ENCODE assay signal across 6 cellular contexts in the genomic region with DNA sequence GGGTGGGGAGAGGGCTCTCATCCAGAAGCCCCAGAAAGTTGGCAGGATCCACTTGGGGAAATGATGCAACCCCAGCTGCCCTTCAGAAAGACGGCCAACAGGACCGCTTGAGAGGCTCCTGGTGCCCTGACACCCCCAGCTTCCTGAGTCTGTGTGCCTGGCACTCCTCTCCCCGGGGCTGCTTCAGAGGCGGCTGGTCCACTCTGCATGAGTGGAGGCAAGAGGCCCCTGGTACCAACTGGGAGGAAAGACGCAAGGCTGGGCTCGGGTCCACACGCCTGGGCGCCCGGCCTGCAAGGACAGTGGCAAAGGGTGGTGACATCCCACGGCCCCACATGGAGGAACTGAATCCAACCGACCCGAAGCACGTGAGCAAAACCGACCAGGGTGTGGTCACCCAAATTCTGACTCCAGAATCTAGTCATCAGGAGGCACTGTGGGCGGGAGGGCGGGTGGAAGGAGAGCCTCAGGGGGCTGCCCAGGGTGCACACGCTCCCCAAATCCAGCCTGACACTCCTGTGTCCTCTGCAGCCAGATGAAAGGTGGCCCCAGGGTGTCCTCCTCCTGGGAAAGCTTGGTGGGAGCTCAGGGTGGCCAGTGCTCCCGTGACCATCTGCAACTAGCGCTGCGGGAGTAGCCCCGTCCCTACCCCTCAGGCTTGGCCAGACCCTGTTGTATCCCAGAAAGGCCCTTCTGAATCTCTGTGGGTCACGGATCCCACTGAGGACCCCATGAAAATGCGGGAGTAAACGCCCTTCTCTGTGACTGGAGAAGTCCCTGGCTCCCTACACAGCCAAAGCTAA. TPM values are rescaled to one million over a fixed set of nuclear protein-coding genes. Genes with fewer than 3 reads are reported as not detected.
DNase-seq lines count a peak whose midpoint lies in the region; ATAC-seq and TF ChIP-seq lines count a peak whose summit lies in the region.

No MANE protein-coding gene starts in this region.

- intact Hi-C loops in ascending aorta (cut with DNase I), result no loop called here

- peak; percentile 55 for DNase-seq in GM19240 (ENCODE audit: insufficient read length, low spot score)
- DNase-seq in ascending aorta (ENCODE audit: low spot score in 2 of 2), result peak; percentile 41 to 82
- no peak for DNase-seq in glomerular visceral epithelial cell (ENCODE audit: extremely low spot score)
- no peak for DNase-seq in natural killer cell treated with Interleukin-12 subunit alpha and Interleukin-12 subunit beta and Interleukin-15 and Interleukin-18, amount 100 ng/mL, for 72 hours (ENCODE audit: low spot score)
- DNase-seq in NCI-H510A treated with DMSO at 0.1 percent for 48 hours (lab: John Stamatoyannopoulos, UW), result no peak

- no peak for ATAC-seq in natural killer cell treated with Interleukin-12 subunit alpha and Interleukin-12 subunit beta and Interleukin-15 and Interleukin-18, amount 100 ng/mL, for 72 hours

- H3K4me1 ChIP-seq in ascending aorta (peaks cover 15 to 37% of the 10 kb centered on the region in 2 donors), muscle layer of duodenum (ENCODE audit: control insufficient read depth in 1 of 2, insufficient read depth in 2 of 2, low read length in 2 of 2) (peaks cover 6 to 36% of the 10 kb centered on the region in 2 donors)

- no peaks in the 10 kb centered on the region for H3K9me3 ChIP-seq in ascending aorta
- H3K9me3 ChIP-seq in muscle layer of duodenum (ENCODE audit: control insufficient read depth in 1 of 2, low read length in 2 of 2), result no peaks in the 10 kb centered on the region

- H3K27ac ChIP-seq in ascending aorta, result peak overlapping the region; percentile 99 to 100
- H3K27ac ChIP-seq in muscle layer of duodenum (ENCODE audit: low read length), result peak overlapping the region; percentile 56

- H3K27me3 Mint-ChIP-seq in natural killer cell treated with Interleukin-12 subunit alpha and Interleukin-12 subunit beta and Interleukin-15 and Interleukin-18, amount 100 ng/mL, for 72 hours, result no peaks in the 10 kb centered on the region

- H3K4me3 ChIP-seq in ascending aorta (peak overlapping the region; percentile 66 to 83), muscle layer of duodenum (ENCODE audit: low read depth in 1 of 2, low read length in 2 of 2) (peak overlapping the region; percentile 56 to 83)

- H3K36me3 ChIP-seq in ascending aorta (peaks cover 35 to 36% of the 10 kb centered on the region in 2 donors), muscle layer of duodenum (ENCODE audit: control insufficient read depth in 1 of 2, insufficient read depth in 2 of 2, low read length in 2 of 2) (peaks cover 11 to 37% of the 10 kb centered on the region in 2 donors)

- peaks cover 10 to 12% of the 10 kb centered on the region in 2 donors for H3K4me1 Mint-ChIP-seq in natural killer cell treated with Interleukin-12 subunit alpha and Interleukin-12 subunit beta and Interleukin-15 and Interleukin-18, amount 100 ng/mL, for 72 hours (ENCODE audit: low read depth in 2 of 2)

- no peak overlapping the region for H3K27ac Mint-ChIP-seq in natural killer cell treated with Interleukin-12 subunit alpha and Interleukin-12 subunit beta and Interleukin-15 and Interleukin-18, amount 100 ng/mL, for 72 hours

- no peak for TF ChIP-seq CTCF in ascending aorta (IDR thresholded peaks at IDR 0.05)

- H3K4me3 Mint-ChIP-seq in natural killer cell treated with Interleukin-12 subunit alpha and Interleukin-12 subunit beta and Interleukin-15 and Interleukin-18, amount 100 ng/mL, for 72 hours, result no peak overlapping the region

- no peaks in the 10 kb centered on the region for H3K9me3 Mint-ChIP-seq in natural killer cell treated with Interleukin-12 subunit alpha and Interleukin-12 subunit beta and Interleukin-15 and Interleukin-18, amount 100 ng/mL, for 72 hours

- H3K27me3 ChIP-seq in ascending aorta, result no peaks in the 10 kb centered on the region
- H3K27me3 ChIP-seq in muscle layer of duodenum (ENCODE audit: low read depth, low read length), result no peaks in the 10 kb centered on the region

- H3K36me3 Mint-ChIP-seq in natural killer cell treated with Interleukin-12 subunit alpha and Interleukin-12 subunit beta and Interleukin-15 and Interleukin-18, amount 100 ng/mL, for 72 hours, result no peaks in the 10 kb centered on the region

RNA-seq across cellular contexts. Expression of gene RNH1, which starts 3.7 kb away (rescaled TPM):
- total RNA-seq in ascending aorta, result 649 TPM
- total RNA-seq in natural killer cell treated with Interleukin-12 subunit alpha and Interleukin-12 subunit beta and Interleukin-15 and Interleukin-18, amount 100 ng/mL, for 72 hours, result 100 to 1,000 TPM in 1 of 2 donors, 10 to 100 TPM in 1; 89.2 to 113 TPM

RNA-seq across cellular contexts. Expression of gene HRAS, which starts 32.0 kb away (rescaled TPM):
- total RNA-seq in ascending aorta, result 21.6 TPM
- 10 to 100 TPM; 33.6 to 83.5 TPM for total RNA-seq in natural killer cell treated with Interleukin-12 subunit alpha and Interleukin-12 subunit beta and Interleukin-15 and Interleukin-18, amount 100 ng/mL, for 72 hours

RNA-seq across cellular contexts. Expression of gene LRRC56, which starts 33.9 kb away (rescaled TPM):
- total RNA-seq in ascending aorta, result not detected
- 1 to 10 TPM in 1 of 2 donors, under 1 TPM in 1; 0.98 to 1.8 TPM for total RNA-seq in natural killer cell treated with Interleukin-12 subunit alpha and Interleukin-12 subunit beta and Interleukin-15 and Interleukin-18, amount 100 ng/mL, for 72 hours

RNA-seq across cellular contexts. Expression of gene PTDSS2, which starts 53.3 kb away (rescaled TPM):
- 185 TPM for total RNA-seq in ascending aorta
- 10 to 100 TPM; 20.6 to 56.9 TPM for total RNA-seq in natural killer cell treated with Interleukin-12 subunit alpha and Interleukin-12 subunit beta and Interleukin-15 and Interleukin-18, amount 100 ng/mL, for 72 hours

RNA-seq across cellular contexts. Expression of gene LMNTD2, which starts 57.2 kb away (rescaled TPM):
- 1.1 TPM for total RNA-seq in ascending aorta
- total RNA-seq in natural killer cell treated with Interleukin-12 subunit alpha and Interleukin-12 subunit beta and Interleukin-15 and Interleukin-18, amount 100 ng/mL, for 72 hours, result 1 to 10 TPM; 1.1 to 2.1 TPM

Comparison
In these comparisons a context has a peak if more than half of its experiments do, and no peak if none do; other contexts are left out.
1. DNase-seq: peak in GM19240 (single experiment) and ascending aorta (2 of 2); none in glomerular visceral epithelial cell (single experiment), natural killer cell treated with Interleukin-12 subunit alpha and Interleukin-12 subunit beta and Interleukin-15 and Interleukin-18, amount 100 ng/mL, for 72 hours (single experiment) and NCI-H510A treated with DMSO at 0.1 percent for 48 hours (single experiment).